In the genomic region with DNA sequence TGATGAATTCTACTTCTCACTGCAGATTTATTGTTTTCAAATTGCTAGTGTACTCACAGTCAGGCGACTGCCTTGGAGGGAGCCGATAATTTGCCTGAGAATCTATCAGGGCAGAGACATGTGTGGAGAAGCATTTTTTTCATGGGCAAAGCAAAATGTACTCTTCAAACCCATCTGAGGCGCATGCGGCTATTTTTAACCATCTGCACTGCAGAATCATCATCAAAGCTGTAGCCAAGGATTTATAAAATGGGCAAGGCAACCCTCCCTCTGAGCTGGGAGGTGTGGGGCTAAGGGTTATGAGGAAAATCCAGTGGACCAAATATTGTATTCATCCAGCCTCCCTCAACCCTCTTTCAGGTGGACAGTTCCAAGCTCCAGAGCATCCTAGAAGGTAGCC, we compare ENCODE assay signal across 2 cellular contexts.
TF ChIP-seq lines count a peak whose summit lies in the region.

No MANE protein-coding gene starts in this region.

TF ChIP-seq in H1, 55 proteins besides CTCF, POLR2A, EP300 and RAD21:
- TF ChIP-seq, protein P1, sequence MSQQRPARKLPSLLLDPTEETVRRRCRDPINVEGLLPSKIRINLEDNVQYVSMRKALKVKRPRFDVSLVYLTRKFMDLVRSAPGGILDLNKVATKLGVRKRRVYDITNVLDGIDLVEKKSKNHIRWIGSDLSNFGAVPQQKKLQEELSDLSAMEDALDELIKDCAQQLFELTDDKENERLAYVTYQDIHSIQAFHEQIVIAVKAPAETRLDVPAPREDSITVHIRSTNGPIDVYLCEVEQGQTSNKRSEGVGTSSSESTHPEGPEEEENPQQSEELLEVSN (IDR thresholded peaks at IDR 0.05) = no peak
- TF ChIP-seq TBP (IDR thresholded peaks at IDR 0.05; ENCODE audit: low read depth, low read length) (no peak), SP1 (IDR thresholded peaks at IDR 0.05; ENCODE audit: low read depth, low read length) (no peak), SAP30 (IDR thresholded peaks at IDR 0.05; ENCODE audit: insufficient read depth, insufficient replicate concordance, low read length) (no peak), TCF12 (IDR thresholded peaks at IDR 0.05; ENCODE audit: low read depth, low read length) (no peak), KDM5A (IDR thresholded peaks at IDR 0.05; ENCODE audit: low read length) (no peak), JUN (IDR thresholded peaks at IDR 0.05; ENCODE audit: low read depth, low read length) (no peak), HDAC2 (IDR thresholded peaks at IDR 0.05; ENCODE audit: borderline replicate concordance in 1 of 2, low read depth in 2 of 2, low read length in 2 of 2) (no peak)
- TF ChIP-seq, protein P2, sequence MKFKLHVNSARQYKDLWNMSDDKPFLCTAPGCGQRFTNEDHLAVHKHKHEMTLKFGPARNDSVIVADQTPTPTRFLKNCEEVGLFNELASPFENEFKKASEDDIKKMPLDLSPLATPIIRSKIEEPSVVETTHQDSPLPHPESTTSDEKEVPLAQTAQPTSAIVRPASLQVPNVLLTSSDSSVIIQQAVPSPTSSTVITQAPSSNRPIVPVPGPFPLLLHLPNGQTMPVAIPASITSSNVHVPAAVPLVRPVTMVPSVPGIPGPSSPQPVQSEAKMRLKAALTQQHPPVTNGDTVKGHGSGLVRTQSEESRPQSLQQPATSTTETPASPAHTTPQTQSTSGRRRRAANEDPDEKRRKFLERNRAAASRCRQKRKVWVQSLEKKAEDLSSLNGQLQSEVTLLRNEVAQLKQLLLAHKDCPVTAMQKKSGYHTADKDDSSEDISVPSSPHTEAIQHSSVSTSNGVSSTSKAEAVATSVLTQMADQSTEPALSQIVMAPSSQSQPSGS (IDR thresholded peaks at IDR 0.05; ENCODE audit: low read length) = no peak
- TF ChIP-seq, protein P3, sequence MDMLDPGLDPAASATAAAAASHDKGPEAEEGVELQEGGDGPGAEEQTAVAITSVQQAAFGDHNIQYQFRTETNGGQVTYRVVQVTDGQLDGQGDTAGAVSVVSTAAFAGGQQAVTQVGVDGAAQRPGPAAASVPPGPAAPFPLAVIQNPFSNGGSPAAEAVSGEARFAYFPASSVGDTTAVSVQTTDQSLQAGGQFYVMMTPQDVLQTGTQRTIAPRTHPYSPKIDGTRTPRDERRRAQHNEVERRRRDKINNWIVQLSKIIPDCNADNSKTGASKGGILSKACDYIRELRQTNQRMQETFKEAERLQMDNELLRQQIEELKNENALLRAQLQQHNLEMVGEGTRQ (IDR thresholded peaks at IDR 0.05; ENCODE audit: low read length) = no peak

TF ChIP-seq in GM12891, 5 proteins besides CTCF, POLR2A, EP300 and RAD21:
- TF ChIP-seq POU2F2 (IDR thresholded peaks at IDR 0.05; ENCODE audit: low read depth, low read length) (no peak), TAF1 (IDR thresholded peaks at IDR 0.05; ENCODE audit: low read depth, low read length) (no peak), POLR2AphosphoS5 (IDR thresholded peaks at IDR 0.05; ENCODE audit: low read depth, low read length) (no peak), SPI1 (IDR thresholded peaks at IDR 0.05; ENCODE audit: low read depth, low read length) (no peak), PAX5 (IDR thresholded peaks at IDR 0.05; ENCODE audit: insufficient read depth, low read length, severe bottlenecking) (no peak)
